ENCODE assay signal across 29 cellular contexts in genomic region chr17:82059272-82060000, GRCh38. TPM values are rescaled to one million over a fixed set of nuclear protein-coding genes. Genes with fewer than 3 reads are reported as not detected.
DNase-seq lines count a peak whose midpoint lies in the region; ATAC-seq, FAIRE-seq and TF ChIP-seq lines count a peak whose summit lies in the region.
"Had no signal": no experiment of that assay in that cellular context is flagged by ENCODE, and none has a peak within 500 bp of the region (broad histone marks: within the 10 kb centered on the region; RNA-seq: fewer than 3 reads in every experiment).

No MANE protein-coding gene starts in this region.

- no peaks in the 10 kb centered on the region for H3K9me2 ChIP-seq in GM23338 (ENCODE audit: insufficient read depth)

- no peak overlapping the region for H3K4me2 ChIP-seq in GM23338

- DNase-seq in heart left ventricle (peak in 3 of 5 donors; percentile 21 to 62 (median 27)), left ventricle myocardium inferior (no peak), GM23338 (ENCODE audit: low spot score) (peak; percentile 1), chondrocyte (ENCODE audit: low spot score) (peak; percentile 88), urothelium cell line (ENCODE audit: low spot score) (no peak), SHP77 treated with DMSO at 0.1 percent for 48 hours (lab: John Stamatoyannopoulos, UW) (no peak), GF-D8 (lab: John Stamatoyannopoulos, UW) (no peak)
- DNase-seq: ACHN; activated CD4-positive, alpha-beta T cell treated with anti-CD3 and anti-CD28 coated beads, Interleukin-2, amount 10 ng/mL, durations not matched to agents 7 days and 5 days; cortex of kidney; foreskin melanocyte; GM23248; hippocampal formation; immature natural killer cell; NCI-H1436 treated with DMSO at 0.1 percent for 48 hours; NCI-H2171; NCI-H510A treated with DMSO at 0.1 percent for 48 hours; T-helper 2 cell had no signal

- peaks cover 10% of the 10 kb centered on the region for H3K27me3 Mint-ChIP-seq in GM23338 (ENCODE audit: insufficient read depth, low read depth, poor library complexity)
- H3K27me3 Mint-ChIP-seq in chondrocyte (ENCODE audit: low read depth) = no peaks in the 10 kb centered on the region
- H3K27me3 Mint-ChIP-seq: activated CD4-positive, alpha-beta T cell treated with anti-CD3 and anti-CD28 coated beads, Interleukin-2, amount 10 ng/mL, durations not matched to agents 7 days and 5 days; activated naive CD4-positive, alpha-beta T cell treated with anti-CD3 and anti-CD28 coated beads, Interleukin-2, amount 50 U/mL, for 24 hours; naive thymus-derived CD8-positive, alpha-beta T cell; type B pancreatic cell had no signal

- H3K4me3 Mint-ChIP-seq in GM23338 = no peak overlapping the region
- H3K4me3 Mint-ChIP-seq in chondrocyte (ENCODE audit: unreplicated experiment) = no peak overlapping the region
- H3K4me3 Mint-ChIP-seq: activated CD4-positive, alpha-beta T cell treated with anti-CD3 and anti-CD28 coated beads, Interleukin-2, amount 10 ng/mL, durations not matched to agents 7 days and 5 days; activated naive CD4-positive, alpha-beta T cell treated with anti-CD3 and anti-CD28 coated beads, Interleukin-2, amount 50 U/mL, for 24 hours; immature natural killer cell; mesothelial cell of epicardium; naive thymus-derived CD8-positive, alpha-beta T cell; type B pancreatic cell had no signal

- H3K27me3 ChIP-seq in heart left ventricle (no peaks in the 10 kb centered on the region), left ventricle myocardium inferior (ENCODE audit: low read depth) (no peaks in the 10 kb centered on the region), GM23338 (ENCODE audit: insufficient read depth) (no peaks in the 10 kb centered on the region)
- H3K27me3 ChIP-seq: esophagus muscularis mucosa had no signal

- no peaks in the 10 kb centered on the region for H3K79me2 ChIP-seq in GM23338 (replicated peaks; ENCODE audit: insufficient read depth)

- no peaks in the 10 kb centered on the region for H3K9me3 Mint-ChIP-seq in GM23338
- no peaks in the 10 kb centered on the region for H3K9me3 Mint-ChIP-seq in chondrocyte (ENCODE audit: low read depth)
- H3K9me3 Mint-ChIP-seq: activated CD4-positive, alpha-beta T cell treated with anti-CD3 and anti-CD28 coated beads, Interleukin-2, amount 10 ng/mL, durations not matched to agents 7 days and 5 days; activated naive CD4-positive, alpha-beta T cell treated with anti-CD3 and anti-CD28 coated beads, Interleukin-2, amount 50 U/mL, for 24 hours; immature natural killer cell; mesothelial cell of epicardium; naive thymus-derived CD8-positive, alpha-beta T cell; type B pancreatic cell had no signal

- no peak overlapping the region for H2AFZ ChIP-seq in GM23338
- H2AFZ ChIP-seq: GM23248 had no signal

- no peak for ATAC-seq in heart left ventricle
- ATAC-seq in GM23338 = no peak
- no peak for ATAC-seq in GM21423 (IDR thresholded peaks at IDR 0.05; ENCODE audit: unreplicated experiment)
- ATAC-seq: naive thymus-derived CD8-positive, alpha-beta T cell; Panc1; sciatic nerve had no signal

- intact Hi-C loops in heart left ventricle (cut with DNase I) (loop anchor here in 1 of 10 donors (5.0 kb wide), 1 partner anchor 38 kb away; the partner anchor contains the start of gene FASN), left ventricle myocardium inferior (cut with micrococcal nuclease) (no loop called here)

- H3K9me3 ChIP-seq in heart left ventricle (no peaks in the 10 kb centered on the region), left ventricle myocardium inferior (replicated peaks) (no peaks in the 10 kb centered on the region)
- H3K9me3 ChIP-seq: esophagus muscularis mucosa had no signal

- TF ChIP-seq CTCF in heart left ventricle (IDR thresholded peaks at IDR 0.05) (no peak), left ventricle myocardium inferior (IDR thresholded peaks at IDR 0.05; ENCODE audit: borderline replicate concordance) (no peak), GM23338 (conservative IDR thresholded peaks at IDR 0.05; ENCODE audit: low read depth in 2 of 2) (no peak), chondrocyte (IDR thresholded peaks at IDR 0.05) (no peak)

- H3F3A ChIP-seq in GM23338 (replicated peaks; ENCODE audit: low read depth) = peaks cover 3% of the 10 kb centered on the region; the same call in 1 of the 2 replicates

- 76 to 85% (median 80%) methylated on average over 10 to 19 of the region's 19 CpGs for WGBS in heart left ventricle, 4 donors

- peaks cover 22% of the 10 kb centered on the region for H3K36me3 Mint-ChIP-seq in GM23338 (ENCODE audit: low read depth)
- peaks cover 3% of the 10 kb centered on the region for H3K36me3 Mint-ChIP-seq in chondrocyte (ENCODE audit: low read depth)
- H3K36me3 Mint-ChIP-seq: activated naive CD4-positive, alpha-beta T cell treated with anti-CD3 and anti-CD28 coated beads, Interleukin-2, amount 50 U/mL, for 24 hours; immature natural killer cell; type B pancreatic cell had no signal

- no peaks in the 10 kb centered on the region for H4K20me1 ChIP-seq in GM23338 (replicated peaks; ENCODE audit: insufficient read depth)

- H3K4me1 Mint-ChIP-seq in GM23338 (no peaks in the 10 kb centered on the region), chondrocyte (ENCODE audit: low read depth) (peaks cover 6% of the 10 kb centered on the region)
- H3K4me1 Mint-ChIP-seq: mesothelial cell of epicardium had no signal

- H3K36me3 ChIP-seq in heart left ventricle (peaks cover 0 to 94% (median 77%) of the 10 kb centered on the region in 9 donors), left ventricle myocardium inferior (peaks cover 90% of the 10 kb centered on the region), GM23338 (ENCODE audit: insufficient read depth) (peaks cover 4% of the 10 kb centered on the region; the same call in 1 of the 2 replicates)

- no peak overlapping the region for H3K27ac ChIP-seq in heart left ventricle
- H3K27ac ChIP-seq in left ventricle myocardium inferior (replicated peaks) = no peak overlapping the region
- H3K27ac ChIP-seq in GM23338 (ENCODE audit: low read depth) = no peak overlapping the region
- H3K27ac ChIP-seq: esophagus muscularis mucosa, GM23248, SK-N-MC had no signal

- FAIRE-seq in urothelium cell line (lab: Jason Lieb, UNC) = peak; percentile 58
- FAIRE-seq: bronchial epithelial cell, HTR-8/SVneo had no signal

- H3K4me1 ChIP-seq in heart left ventricle = peaks cover 0 to 8% (median 5%) of the 10 kb centered on the region in 12 donors
- H3K4me1 ChIP-seq in left ventricle myocardium inferior = peaks cover 8% of the 10 kb centered on the region
- no peaks in the 10 kb centered on the region for H3K4me1 ChIP-seq in GM23338 (ENCODE audit: insufficient read depth)

- H3K27ac Mint-ChIP-seq in GM23338 = no peak overlapping the region
- no peak overlapping the region for H3K27ac Mint-ChIP-seq in chondrocyte (ENCODE audit: unreplicated experiment)
- H3K27ac Mint-ChIP-seq: activated CD4-positive, alpha-beta T cell treated with anti-CD3 and anti-CD28 coated beads, Interleukin-2, amount 10 ng/mL, durations not matched to agents 7 days and 5 days; activated naive CD4-positive, alpha-beta T cell treated with anti-CD3 and anti-CD28 coated beads, Interleukin-2, amount 50 U/mL, for 24 hours; mesothelial cell of epicardium; type B pancreatic cell had no signal

- TF ChIP-seq POLR2A in heart left ventricle (IDR thresholded peaks at IDR 0.05) = no peak

- H3K4me3 ChIP-seq in heart left ventricle = no peak overlapping the region
- no peak overlapping the region for H3K4me3 ChIP-seq in left ventricle myocardium inferior
- H3K4me3 ChIP-seq in GM23338 = no peak overlapping the region
- H3K4me3 ChIP-seq: esophagus muscularis mucosa, GM23248, SK-N-MC had no signal

TF ChIP-seq in GM23338, 12 proteins besides CTCF, POLR2A, EP300 and RAD21 (continues in another document):
- TF ChIP-seq STAT1 (IDR thresholded peaks at IDR 0.05; ENCODE audit: unreplicated experiment) = no peak

RNA-seq across cellular contexts. Expression of gene DUS1L, which starts 6.2 kb away (rescaled TPM):
- total RNA-seq in heart left ventricle (10 to 100 TPM; 41.5 to 84.7 (median 59.4) TPM), left ventricle myocardium inferior (64.6 TPM), chondrocyte (64.0 to 78.4 TPM (median 68.4 TPM) in 3 replicates)
- polyA plus RNA-seq in heart left ventricle (100 to 1,000 TPM in 1 of 2 donors, 10 to 100 TPM in 1; 79.7 to 113 TPM), GM23338 (2016; fragmentation: Nextera tagmentation; extraction: Ambion mirVana) (66.0 and 105 TPM in 2 replicates)
- total RNA-seq in GM23338 (2014; rRNA removed; shearing (Covaris generic)) = 110 and 122 TPM in 2 replicates

RNA-seq across cellular contexts. Expression of gene GPS1, which starts 7.7 kb away (rescaled TPM):
- 100 to 1,000 TPM in 2 of 9 donors, 10 to 100 TPM in 7; 76.7 to 151 (median 81.8) TPM for total RNA-seq in heart left ventricle
- polyA plus RNA-seq in heart left ventricle = 10 to 100 TPM; 95.0 to 97.7 TPM
- total RNA-seq in left ventricle myocardium inferior = 85.9 TPM
- total RNA-seq in GM23338 (2014; rRNA removed; shearing (Covaris generic)) = 228 and 242 TPM in 2 replicates
- polyA plus RNA-seq in GM23338 (2016; fragmentation: Nextera tagmentation; extraction: Ambion mirVana) = 136 and 148 TPM in 2 replicates
- 79.8 to 103 TPM (median 82.8 TPM) in 3 replicates for total RNA-seq in chondrocyte

RNA-seq across cellular contexts. Expression of gene RFNG, which starts 7.8 kb away (rescaled TPM):
- 10 to 100 TPM; 16.4 to 30.6 (median 20.4) TPM for total RNA-seq in heart left ventricle
- polyA plus RNA-seq in heart left ventricle = 10 to 100 TPM; 24.0 to 25.8 TPM
- total RNA-seq in left ventricle myocardium inferior = 21.1 TPM
- total RNA-seq in GM23338 (2014; rRNA removed; shearing (Covaris generic)) = 36.9 and 44.7 TPM in 2 replicates
- 18.0 and 18.9 TPM in 2 replicates for polyA plus RNA-seq in GM23338 (2016; fragmentation: Nextera tagmentation; extraction: Ambion mirVana)
- total RNA-seq in chondrocyte = 29.7 to 47.4 TPM (median 45.2 TPM) in 3 replicates

RNA-seq across cellular contexts. Expression of gene DCXR, which starts 21.9 kb away (rescaled TPM):
- total RNA-seq in heart left ventricle (100 to 1,000 TPM; 139 to 312 (median 185) TPM), left ventricle myocardium inferior (219 TPM), chondrocyte (52.8 to 59.8 TPM (median 58.2 TPM) in 3 replicates)
- polyA plus RNA-seq in heart left ventricle (100 to 1,000 TPM; 243 to 246 TPM), GM23338 (2016; fragmentation: Nextera tagmentation; extraction: Ambion mirVana) (137 and 147 TPM in 2 replicates)
- total RNA-seq in GM23338 (2014; rRNA removed; shearing (Covaris generic)) = 84.8 and 86.9 TPM in 2 replicates

RNA-seq across cellular contexts. Expression of gene RAC3, which starts 28.0 kb away (rescaled TPM):
- total RNA-seq in heart left ventricle (1 to 10 TPM in 7 of 9 donors, under 1 TPM in 2; 0.76 to 2.6 (median 1.5) TPM), left ventricle myocardium inferior (0.82 TPM), chondrocyte (14.9 to 32.7 TPM (median 32.3 TPM) in 3 replicates)
- polyA plus RNA-seq in heart left ventricle (1 to 10 TPM; 1.2 to 2.0 TPM), GM23338 (2016; fragmentation: Nextera tagmentation; extraction: Ambion mirVana) (31.5 and 35.6 TPM in 2 replicates)
- total RNA-seq in GM23338 (2014; rRNA removed; shearing (Covaris generic)) = 211 and 293 TPM in 2 replicates
- polyA plus RNA-seq: immature natural killer cell; naive thymus-derived CD8-positive, alpha-beta T cell had no signal

Comparison
In these comparisons a context has a peak if more than half of its experiments do, and no peak if none do; other contexts are left out.
1. DNase-seq: peak in heart left ventricle (3 of 5), GM23338 (single experiment) and chondrocyte (single experiment); none in left ventricle myocardium inferior (single experiment), urothelium cell line (single experiment), SHP77 treated with DMSO at 0.1 percent for 48 hours (single experiment) and GF-D8 (single experiment).